Comparison of ENCODE assay signal across 21 cellular contexts in the genomic region with DNA sequence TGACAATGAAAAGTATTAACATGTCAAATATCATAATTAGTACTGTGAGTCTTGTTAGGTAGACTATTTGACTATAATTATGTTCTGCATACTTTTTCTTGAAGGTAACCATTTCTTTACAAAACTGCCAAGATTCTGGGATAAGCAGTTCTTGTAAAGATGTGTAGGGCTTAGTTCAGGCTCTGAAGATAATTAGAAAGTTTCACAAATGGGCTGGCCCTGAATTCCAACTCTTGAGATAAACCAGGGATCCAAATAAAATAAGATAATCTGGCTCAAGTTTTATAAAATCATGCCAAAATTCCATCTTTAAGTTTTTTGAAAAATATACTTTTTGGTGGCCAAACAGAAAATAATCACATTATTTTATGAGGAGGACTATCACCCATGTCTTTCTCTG.
"Had no signal": no experiment of that assay in that cellular context is flagged by ENCODE, and none has a peak within 500 bp of the region (broad histone marks: within the 10 kb centered on the region; RNA-seq: fewer than 3 reads in every experiment).

No MANE protein-coding gene starts in this region.

- DNase-seq: dermis blood vessel endothelial cell; dorsolateral prefrontal cortex; effector CD4-positive, alpha-beta T cell; effector memory CD4-positive, alpha-beta T cell; foreskin keratinocyte; glutamatergic neuron; head of caudate nucleus; heart right ventricle; hippocampal formation; left cardiac atrium; left lung; left ventricle myocardium superior; mammary epithelial cell; mesendoderm; mucosa of descending colon; naive B cell had no signal

- H3K27me3 ChIP-seq: dorsolateral prefrontal cortex, esophagus muscularis mucosa, foreskin keratinocyte, gastroesophageal sphincter, left lung had no signal

- H3K36me3 Mint-ChIP-seq: memory B cell, naive B cell had no signal

- H3K4me1 Mint-ChIP-seq: memory B cell, naive B cell had no signal

- H3K4me3 ChIP-seq: coronary artery, dorsolateral prefrontal cortex, esophagus muscularis mucosa, gastroesophageal sphincter, heart right ventricle, left lung, lung, mucosa of descending colon had no signal

- ATAC-seq: foreskin keratinocyte, gastroesophageal sphincter, heart right ventricle, left cardiac atrium, left lung, left ventricle myocardium superior, mucosa of descending colon had no signal

- H3K27ac Mint-ChIP-seq: memory B cell, naive B cell had no signal

- H3K27ac ChIP-seq: coronary artery, dorsolateral prefrontal cortex, esophagus muscularis mucosa, foreskin keratinocyte, gastroesophageal sphincter, heart right ventricle, left lung had no signal

- H3K9me3 Mint-ChIP-seq: naive B cell had no signal

- H3K36me3 ChIP-seq: esophagus muscularis mucosa, gastroesophageal sphincter, heart right ventricle, left lung had no signal

- H3K27me3 Mint-ChIP-seq: memory B cell, naive B cell had no signal

- H3K4me3 Mint-ChIP-seq: memory B cell, naive B cell had no signal

- H3K4me1 ChIP-seq: esophagus muscularis mucosa, foreskin keratinocyte, gastroesophageal sphincter, heart right ventricle, left lung had no signal

- H3K9me3 ChIP-seq: esophagus muscularis mucosa, gastroesophageal sphincter, heart right ventricle, left lung, mucosa of descending colon had no signal
